ENCODE assay signal across 20 cellular contexts in genomic region chr7:29900745-29901144, GRCh38.
DNase-seq lines count a peak whose midpoint lies in the region; ATAC-seq and TF ChIP-seq lines count a peak whose summit lies in the region.
"Had no signal": no experiment of that assay in that cellular context is flagged by ENCODE, and none has a peak within 500 bp of the region (broad histone marks: within the 10 kb centered on the region; RNA-seq: fewer than 3 reads in every experiment).

No MANE protein-coding gene starts in this region.

- no peak overlapping the region for H3K27ac ChIP-seq in right cardiac atrium (ENCODE audit: low read length)
- H3K27ac ChIP-seq: A549, PC-9, SJCRH30 had no signal

- H3K9me3 ChIP-seq in right cardiac atrium (ENCODE audit: control insufficient read depth, low read length): no peaks in the 10 kb centered on the region
- H3K9me3 ChIP-seq in BE2C: no peaks in the 10 kb centered on the region

- intact Hi-C loops in Right ventricle myocardium superior (cut with DNase I) (no loop called here), right cardiac atrium (cut with DNase I) (no loop called here), left colon (cut with DNase I, micrococcal nuclease) (no loop called here)

- H3K36me3 ChIP-seq in BE2C: no peaks in the 10 kb centered on the region
- H3K36me3 ChIP-seq: SJCRH30 had no signal

- no peak overlapping the region for H3K4me3 ChIP-seq in right cardiac atrium (ENCODE audit: low read length)
- H3K4me3 ChIP-seq in BE2C (ENCODE audit: low read depth, low read length): no peak overlapping the region
- H3K4me3 ChIP-seq: A549, GM12878, PC-9, SJCRH30 had no signal

- DNase-seq in Right ventricle myocardium superior (no peak), right cardiac atrium (no peak), OCI-M1 (lab: John Stamatoyannopoulos, UW) (peak; percentile 5), left colon (no peak), NCI-H1436 treated with DMSO at 0.1 percent for 48 hours (lab: John Stamatoyannopoulos, UW) (no peak), BE2C (no peak)
- no peak for DNase-seq in activated naive CD4-positive, alpha-beta T cell treated with anti-CD3 and anti-CD28 coated beads, Interleukin-2, amount 50 U/mL, for 16 hours
- DNase-seq: CD4-positive, CD25-positive, alpha-beta regulatory T cell; DND-41; H7; Karpas-422; NCI-H1436; NCI-H1930; NCI-H2171 treated with DMSO at 0.1 percent for 48 hours; NCI-H526; PC-9; SJCRH30; T-cell had no signal

- H3K4me1 ChIP-seq in right cardiac atrium (ENCODE audit: control insufficient read depth, insufficient read depth, low read length) (no peaks in the 10 kb centered on the region), BE2C (no peaks in the 10 kb centered on the region)
- H3K4me1 ChIP-seq: A549, SJCRH30 had no signal

- peak; percentile 36 for ATAC-seq in Right ventricle myocardium superior (ENCODE audit: poor library complexity)
- ATAC-seq in right cardiac atrium: no peak
- ATAC-seq in left colon: peak; percentile 37
- ATAC-seq: A549, GM12878 had no signal

- no peak for TF ChIP-seq CTCF in BE2C (IDR thresholded peaks at IDR 0.05; ENCODE audit: low read depth, low read length)

- 49% methylated on average over 1 of the region's 1 CpG for WGBS in right cardiac atrium

- H3K27me3 ChIP-seq in right cardiac atrium (ENCODE audit: control insufficient read depth, insufficient read depth) (no peaks in the 10 kb centered on the region), BE2C (no peaks in the 10 kb centered on the region)
- H3K27me3 ChIP-seq: SJCRH30 had no signal

Comparison
In these comparisons a context has a peak if more than half of its experiments do, and no peak if none do; other contexts are left out.
1. ATAC-seq: peak in Right ventricle myocardium superior (single experiment) and left colon (single experiment); none in right cardiac atrium (0 of 2).